13 cellular contexts compared by ENCODE assay signal in genomic region chr18:63314062-63314790, GRCh38.
DNase-seq lines count a peak whose midpoint lies in the region; ATAC-seq and TF ChIP-seq lines count a peak whose summit lies in the region.
"Had no signal": no experiment of that assay in that cellular context is flagged by ENCODE, and none has a peak within 500 bp of the region (broad histone marks: within the 10 kb centered on the region; RNA-seq: fewer than 3 reads in every experiment).

No MANE protein-coding gene starts in this region.

- H3K9me3 Mint-ChIP-seq in T-helper 2 cell treated with Interferon-gamma antibody and Interleukin-4, amounts not matched to agents 5 μg/mL and 100 μg/mL, for 36 hours: no peaks in the 10 kb centered on the region
- H3K9me3 Mint-ChIP-seq in central memory CD8-positive, alpha-beta T cell: no peaks in the 10 kb centered on the region
- peaks cover 0 to 3% of the 10 kb centered on the region in 2 donors for H3K9me3 Mint-ChIP-seq in stimulated activated naive B cell treated with anti-CD40 and anti-IgM and Interleukin-4, amounts not matched to agents 10 μg/mL and 1 μg/mL and 100 μg/mL, for 72 hours
- H3K9me3 Mint-ChIP-seq: endodermal cell, neural progenitor cell had no signal

- H3K36me3 Mint-ChIP-seq in T-helper 2 cell treated with Interferon-gamma antibody and Interleukin-4, amounts not matched to agents 5 μg/mL and 100 μg/mL, for 36 hours (ENCODE audit: low read depth): peaks cover 77% of the 10 kb centered on the region
- peaks cover 20% of the 10 kb centered on the region for H3K36me3 Mint-ChIP-seq in central memory CD8-positive, alpha-beta T cell (ENCODE audit: insufficient read depth)
- peaks cover 58 to 73% of the 10 kb centered on the region in 2 donors for H3K36me3 Mint-ChIP-seq in stimulated activated naive B cell treated with anti-CD40 and anti-IgM and Interleukin-4, amounts not matched to agents 10 μg/mL and 1 μg/mL and 100 μg/mL, for 72 hours

- ATAC-seq in central memory CD8-positive, alpha-beta T cell (replicated peaks; ENCODE audit: extremely low read depth, poor library complexity, severe bottlenecking): no peak
- no peak for ATAC-seq in stimulated activated naive B cell treated with anti-CD40 and anti-IgM and Interleukin-4, amounts not matched to agents 10 μg/mL and 1 μg/mL and 100 μg/mL, for 72 hours (replicated peaks)
- no peak for ATAC-seq in GM19463 (IDR thresholded peaks at IDR 0.05; ENCODE audit: unreplicated experiment)
- ATAC-seq: left lobe of liver, PC-3 had no signal

- H3K27ac Mint-ChIP-seq in T-helper 2 cell treated with Interferon-gamma antibody and Interleukin-4, amounts not matched to agents 5 μg/mL and 100 μg/mL, for 36 hours: no peak overlapping the region
- H3K27ac Mint-ChIP-seq in central memory CD8-positive, alpha-beta T cell (ENCODE audit: low read depth): peak overlapping the region; percentile 58
- H3K27ac Mint-ChIP-seq in stimulated activated naive B cell treated with anti-CD40 and anti-IgM and Interleukin-4, amounts not matched to agents 10 μg/mL and 1 μg/mL and 100 μg/mL, for 72 hours: peak overlapping the region; percentile 83
- H3K27ac Mint-ChIP-seq: endodermal cell, neural progenitor cell had no signal

- H3K4me1 Mint-ChIP-seq in T-helper 2 cell treated with Interferon-gamma antibody and Interleukin-4, amounts not matched to agents 5 μg/mL and 100 μg/mL, for 36 hours (ENCODE audit: low read depth): peaks cover 62% of the 10 kb centered on the region
- H3K4me1 Mint-ChIP-seq in central memory CD8-positive, alpha-beta T cell: peaks cover 89% of the 10 kb centered on the region
- peaks cover 41 to 65% of the 10 kb centered on the region in 2 donors for H3K4me1 Mint-ChIP-seq in stimulated activated naive B cell treated with anti-CD40 and anti-IgM and Interleukin-4, amounts not matched to agents 10 μg/mL and 1 μg/mL and 100 μg/mL, for 72 hours

- DNase-seq in T-helper 2 cell treated with Interferon-gamma antibody and Interleukin-4, amounts not matched to agents 5 μg/mL and 100 μg/mL, for 36 hours (ENCODE audit: low spot score): no peak
- DNase-seq in T-helper 2 cell (no peak), NB4 (ENCODE audit: low read depth) (no peak), NCI-H1105 treated with DMSO at 0.1 percent for 48 hours (lab: John Stamatoyannopoulos, UW) (no peak), NCI-H1048 (lab: John Stamatoyannopoulos, UW) (no peak)
- no peak for DNase-seq in central memory CD8-positive, alpha-beta T cell (ENCODE audit: low spot score in 2 of 2)
- DNase-seq in stimulated activated naive B cell treated with anti-CD40 and anti-IgM and Interleukin-4, amounts not matched to agents 10 μg/mL and 1 μg/mL and 100 μg/mL, for 72 hours: no peak
- DNase-seq: endodermal cell, PC-3, trophoblast cell had no signal

- no peaks in the 10 kb centered on the region for H3K27me3 Mint-ChIP-seq in T-helper 2 cell treated with Interferon-gamma antibody and Interleukin-4, amounts not matched to agents 5 μg/mL and 100 μg/mL, for 36 hours (ENCODE audit: low read depth)
- no peaks in the 10 kb centered on the region for H3K27me3 Mint-ChIP-seq in central memory CD8-positive, alpha-beta T cell
- no peaks in the 10 kb centered on the region for H3K27me3 Mint-ChIP-seq in stimulated activated naive B cell treated with anti-CD40 and anti-IgM and Interleukin-4, amounts not matched to agents 10 μg/mL and 1 μg/mL and 100 μg/mL, for 72 hours

- no peak for TF ChIP-seq POLR2A in NB4 (IDR thresholded peaks at IDR 0.05; ENCODE audit: extremely low read depth, insufficient read length)

- H3K4me3 ChIP-seq in NB4 (ENCODE audit: low read depth, low read length): peak overlapping the region; percentile 99
- H3K4me3 ChIP-seq: neural progenitor cell had no signal

- H3K4me3 Mint-ChIP-seq in T-helper 2 cell treated with Interferon-gamma antibody and Interleukin-4, amounts not matched to agents 5 μg/mL and 100 μg/mL, for 36 hours: peak overlapping the region; percentile 93
- H3K4me3 Mint-ChIP-seq in central memory CD8-positive, alpha-beta T cell: peak overlapping the region; percentile 25
- peak overlapping the region; percentile 94 to 97 for H3K4me3 Mint-ChIP-seq in stimulated activated naive B cell treated with anti-CD40 and anti-IgM and Interleukin-4, amounts not matched to agents 10 μg/mL and 1 μg/mL and 100 μg/mL, for 72 hours
- H3K4me3 Mint-ChIP-seq: endodermal cell, neural progenitor cell had no signal

- no peak for TF ChIP-seq CTCF in NB4 (IDR thresholded peaks at IDR 0.05; ENCODE audit: low read depth, low read length)

Comparison
In these comparisons a context has a peak if more than half of its experiments do, and no peak if none do; other contexts are left out.
1. H3K4me3 Mint-ChIP-seq: peak in every context shown above with its lines; median percentile 96 in stimulated activated naive B cell treated with anti-CD40 and anti-IgM and Interleukin-4, amounts not matched to agents 10 μg/mL and 1 μg/mL and 100 μg/mL, for 72 hours; 93 in T-helper 2 cell treated with Interferon-gamma antibody and Interleukin-4, amounts not matched to agents 5 μg/mL and 100 μg/mL, for 36 hours; 25 in central memory CD8-positive, alpha-beta T cell.